10 cellular contexts compared by ENCODE assay signal in genomic region chr2:113328973-113329372, GRCh38. TPM values are rescaled to one million over a fixed set of nuclear protein-coding genes. Genes with fewer than 3 reads are reported as not detected.
A peak's percentile ranks its signal among the peaks of the same experiment; 100 is the strongest.
DNase-seq lines count a peak whose midpoint lies in the region; ATAC-seq and TF ChIP-seq lines count a peak whose summit lies in the region.
"Not testable (repeated sequence)": the region's sequence is repeated elsewhere in the genome, so short reads cannot be mapped to it uniquely, and the experiment has no call there.
"Had no signal": no experiment of that assay in that cellular context is flagged by ENCODE, and none has a peak within 500 bp of the region (broad histone marks: within the 10 kb centered on the region; RNA-seq: fewer than 3 reads in every experiment).

No MANE protein-coding gene starts in this region.

- H3K4me3 Mint-ChIP-seq in MCF 10A (ENCODE audit: unreplicated experiment), result peak overlapping the region; percentile 48

- 19% methylated on average over 9 of the region's 9 CpGs for WGBS in prostate gland

- peaks cover 52% of the 10 kb centered on the region for H3K4me1 Mint-ChIP-seq in MCF 10A (ENCODE audit: insufficient read depth, unreplicated experiment)

- not testable (repeated sequence) for H3K36me3 ChIP-seq in BJ (ENCODE audit: control insufficient read depth, insufficient read depth, low read length); RWPE2 (ENCODE audit: low read depth); prostate gland

- not testable (repeated sequence) for TF ChIP-seq POLR2A in prostate gland (IDR thresholded peaks at IDR 0.05)

- not testable (repeated sequence) for H3K27me3 ChIP-seq in BJ (ENCODE audit: control insufficient read depth, insufficient read depth, low read length); RWPE2 (ENCODE audit: insufficient read depth, poor library complexity, severe bottlenecking); prostate gland (replicated peaks; ENCODE audit: insufficient read depth)

- H3K27ac ChIP-seq in RWPE2 (ENCODE audit: poor library complexity, severe bottlenecking), result peak overlapping the region; percentile 100
- H3K27ac ChIP-seq in prostate gland, result not testable (repeated sequence)

- intact Hi-C loops in MCF 10A (cut with micrococcal nuclease), result loop anchor here (2.0 kb wide), 1 partner anchor 44 kb away; no protein-coding TSS in a partner anchor
- intact Hi-C loops in prostate gland (cut with DNase I), result not testable (repeated sequence)

- CTCF ChIA-PET in BJ (lab: Yijun Ruan, JAX), result interaction anchor here (0.7 kb wide), 1 partner anchor 79 kb away, joined by 3 read pairs; no protein-coding TSS in a partner anchor
- CTCF ChIA-PET in MCF 10A (lab: Yijun Ruan, JAX), result interaction anchor here (0.7 to 1.3 kb wide), 4 partner anchors 42 to 128 kb away, joined by 3 to 6 read pairs (median 4); no protein-coding TSS in a partner anchor

- TF ChIP-seq CTCF in BJ (IDR thresholded peaks at IDR 0.05; ENCODE audit: insufficient read depth, low read depth, low read length); RWPE2 (IDR thresholded peaks at IDR 0.05; ENCODE audit: poor library complexity, severe bottlenecking); MCF 10A (IDR thresholded peaks at IDR 0.05; ENCODE audit: unreplicated experiment); prostate gland (IDR thresholded peaks at IDR 0.05): not testable (repeated sequence)

- not testable (repeated sequence) for H3K36me3 Mint-ChIP-seq in MCF 10A (ENCODE audit: insufficient read depth, unreplicated experiment)

- BruUV-seq in MCF 10A (replicated peaks; lab: Mats Ljungman, UMichigan), result not testable (repeated sequence)

- peak; percentile 74 for ATAC-seq in RWPE2 (ENCODE audit: low read depth)

- H3K27ac Mint-ChIP-seq in MCF 10A (ENCODE audit: low read depth, unreplicated experiment), result not testable (repeated sequence)

- H3K27me3 Mint-ChIP-seq in MCF 10A (ENCODE audit: insufficient read depth, unreplicated experiment), result not testable (repeated sequence)

- DNase-seq in BJ (ENCODE audit: low read depth) (peak; percentile 48), HS-27A (ENCODE audit: low read depth) (peak; percentile 56), RWPE2 (ENCODE audit: low spot score) (peak; percentile 73), MCF 10A (ENCODE audit: unreplicated experiment) (peak; percentile 51), fibroblast of gingiva (ENCODE audit: low read depth) (peak; percentile 70), kidney tubule cell (ENCODE audit: low spot score) (peak; percentile 69), prostate gland (ENCODE audit: low spot score) (peak; percentile 59)

- H3K4me1 ChIP-seq in RWPE2 (ENCODE audit: insufficient read depth, poor library complexity, severe bottlenecking), result peaks cover 38% of the 10 kb centered on the region
- not testable (repeated sequence) for H3K4me1 ChIP-seq in prostate gland (replicated peaks)

- not testable (repeated sequence) for H3K9me3 Mint-ChIP-seq in MCF 10A (ENCODE audit: unreplicated experiment)

- not testable (repeated sequence) for H3K9me3 ChIP-seq in RWPE2 (ENCODE audit: severe bottlenecking); prostate gland

- not testable (repeated sequence) for H3K4me3 ChIP-seq in BJ (ENCODE audit: low read depth, low read length); RWPE2 (ENCODE audit: severe bottlenecking); prostate gland

- POLR2A ChIA-PET in BJ (lab: Charles Lee), result not testable (repeated sequence)
- POLR2A ChIA-PET in MCF 10A (lab: Yijun Ruan, JAX), result interaction anchor here (0.8 to 2.1 kb wide), 10 partner anchors 10 to 129 kb away, joined by 3 to 19 read pairs (median 4); no protein-coding TSS in a partner anchor

RNA-seq across cellular contexts. Expression of gene PAX8, which starts 50.3 kb away (rescaled TPM):
- polyA plus RNA-seq in BJ (2011; rRNA removed), result 1.1 and 1.6 TPM in 2 replicates
- polyA minus RNA-seq in BJ (2011; rRNA and poly(A)+ RNA removed), result 1.3 and 1.7 TPM in 2 replicates
- total RNA-seq in MCF 10A (2022), result 2.4 TPM in 2 replicates
- 1 to 10 TPM; 1.0 to 3.8 TPM for total RNA-seq in prostate gland
- total RNA-seq: cardiac muscle cell, H1, temporal lobe had no signal
- polyA plus RNA-seq: cardiac muscle cell had no signal
